In genomic region chr13:40611635-40612422, GRCh38 we compare ENCODE assay signal across 16 cellular contexts. TPM values are rescaled to one million over a fixed set of nuclear protein-coding genes. Genes with fewer than 3 reads are reported as not detected.
DNase-seq lines count a peak whose midpoint lies in the region; ATAC-seq and TF ChIP-seq lines count a peak whose summit lies in the region.
"Had no signal": no experiment of that assay in that cellular context is flagged by ENCODE, and none has a peak within 500 bp of the region (broad histone marks: within the 10 kb centered on the region; RNA-seq: fewer than 3 reads in every experiment).

No MANE protein-coding gene starts in this region.

- H3K9me3 Mint-ChIP-seq in activated T-cell treated with anti-CD3 and anti-CD28 coated beads, Interleukin-2, amount 50 U/mL, for 72 hours = no peaks in the 10 kb centered on the region
- H3K9me3 Mint-ChIP-seq in activated CD8-positive, alpha-beta T cell treated with anti-CD3 and anti-CD28 coated beads, Interleukin-2, amount 10 ng/mL, durations not matched to agents 7 days and 5 days (ENCODE audit: insufficient read depth) = no peaks in the 10 kb centered on the region
- H3K9me3 Mint-ChIP-seq in stimulated activated naive CD8-positive, alpha-beta T cell treated with anti-CD3 and anti-CD28 coated beads, Interleukin-15, amount 100 ng/mL, for 72 hours = peaks cover 0 to 6% of the 10 kb centered on the region in 2 donors

- peak overlapping the region; percentile 6 to 68 (median 41) for H3K27ac ChIP-seq in esophagus squamous epithelium
- H3K27ac ChIP-seq: ascending aorta, SJSA1, thoracic aorta had no signal

- H3K4me1 Mint-ChIP-seq in activated T-cell treated with anti-CD3 and anti-CD28 coated beads, Interleukin-2, amount 50 U/mL, for 72 hours (ENCODE audit: low read depth) = peaks cover 89% of the 10 kb centered on the region
- H3K4me1 Mint-ChIP-seq in activated CD8-positive, alpha-beta T cell treated with anti-CD3 and anti-CD28 coated beads, Interleukin-2, amount 10 ng/mL, durations not matched to agents 7 days and 5 days (ENCODE audit: low read depth) = peaks cover 80% of the 10 kb centered on the region
- peaks cover 88% of the 10 kb centered on the region for H3K4me1 Mint-ChIP-seq in stimulated activated naive CD8-positive, alpha-beta T cell treated with anti-CD3 and anti-CD28 coated beads, Interleukin-15, amount 100 ng/mL, for 72 hours

- peaks cover 12 to 79% (median 46%) of the 10 kb centered on the region in 3 donors for H3K4me1 ChIP-seq in esophagus squamous epithelium
- H3K4me1 ChIP-seq: SJSA1 had no signal

- H3K9me3 ChIP-seq in esophagus squamous epithelium = no peaks in the 10 kb centered on the region
- H3K9me3 ChIP-seq: ascending aorta, SJSA1, thoracic aorta had no signal

- intact Hi-C loops in esophagus squamous epithelium (cut with DNase I) = no loop called here

- no peak for ATAC-seq in activated T-cell treated with anti-CD3 and anti-CD28 coated beads, Interleukin-2, amount 50 U/mL, for 72 hours (replicated peaks in 1 of 2)
- no peak for ATAC-seq in activated CD8-positive, alpha-beta T cell treated with anti-CD3 and anti-CD28 coated beads, Interleukin-2, amount 10 ng/mL, durations not matched to agents 7 days and 5 days
- no peak for ATAC-seq in stimulated activated naive CD8-positive, alpha-beta T cell treated with anti-CD3 and anti-CD28 coated beads, Interleukin-15, amount 100 ng/mL, for 72 hours
- ATAC-seq in GM21447 (IDR thresholded peaks at IDR 0.05; ENCODE audit: unreplicated experiment) = no peak
- ATAC-seq: left cardiac atrium had no signal

- peaks cover 0 to 15% of the 10 kb centered on the region in 2 donors for H3K36me3 Mint-ChIP-seq in activated T-cell treated with anti-CD3 and anti-CD28 coated beads, Interleukin-2, amount 50 U/mL, for 72 hours (ENCODE audit: insufficient read depth in 2 of 2)
- peaks cover 29% of the 10 kb centered on the region for H3K36me3 Mint-ChIP-seq in activated CD8-positive, alpha-beta T cell treated with anti-CD3 and anti-CD28 coated beads, Interleukin-2, amount 10 ng/mL, durations not matched to agents 7 days and 5 days (ENCODE audit: low read depth)

- TF ChIP-seq POLR2A in esophagus squamous epithelium (IDR thresholded peaks at IDR 0.05) = no peak

- CTCF ChIA-PET in activated CD8-positive, alpha-beta T cell treated with anti-CD3 and anti-CD28 coated beads, Interleukin-2, amount 10 ng/mL, durations not matched to agents 7 days and 5 days (lab: Charles Lee) = interaction anchor here (0.7 to 2.1 kb wide), 3 partner anchors 31 to 542 kb away, joined by 3 to 5 read pairs (median 4); no protein-coding TSS in a partner anchor

- POLR2A ChIA-PET in activated CD8-positive, alpha-beta T cell treated with anti-CD3 and anti-CD28 coated beads, Interleukin-2, amount 10 ng/mL, durations not matched to agents 7 days and 5 days (lab: Charles Lee) = interaction anchor here (0.9 to 2.3 kb wide), 2 partner anchors 12 to 54 kb away, joined by 3 to 11 read pairs; no protein-coding TSS in a partner anchor

- no peak overlapping the region for H3K4me3 ChIP-seq in esophagus squamous epithelium
- H3K4me3 ChIP-seq: ascending aorta, SJSA1, thoracic aorta had no signal

- peak overlapping the region; percentile 99 for H3K27ac Mint-ChIP-seq in activated T-cell treated with anti-CD3 and anti-CD28 coated beads, Interleukin-2, amount 50 U/mL, for 72 hours
- H3K27ac Mint-ChIP-seq in activated CD8-positive, alpha-beta T cell treated with anti-CD3 and anti-CD28 coated beads, Interleukin-2, amount 10 ng/mL, durations not matched to agents 7 days and 5 days = peak overlapping the region; percentile 97
- peak overlapping the region; percentile 87 to 97 for H3K27ac Mint-ChIP-seq in stimulated activated naive CD8-positive, alpha-beta T cell treated with anti-CD3 and anti-CD28 coated beads, Interleukin-15, amount 100 ng/mL, for 72 hours

- no peaks in the 10 kb centered on the region for H3K27me3 ChIP-seq in esophagus squamous epithelium
- H3K27me3 ChIP-seq: ascending aorta, SJSA1 had no signal

- H3K27me3 Mint-ChIP-seq in activated T-cell treated with anti-CD3 and anti-CD28 coated beads, Interleukin-2, amount 50 U/mL, for 72 hours (ENCODE audit: low read depth) = no peaks in the 10 kb centered on the region
- no peaks in the 10 kb centered on the region for H3K27me3 Mint-ChIP-seq in activated CD8-positive, alpha-beta T cell treated with anti-CD3 and anti-CD28 coated beads, Interleukin-2, amount 10 ng/mL, durations not matched to agents 7 days and 5 days (ENCODE audit: low read depth)
- H3K27me3 Mint-ChIP-seq in stimulated activated naive CD8-positive, alpha-beta T cell treated with anti-CD3 and anti-CD28 coated beads, Interleukin-15, amount 100 ng/mL, for 72 hours = no peaks in the 10 kb centered on the region

- H3K4me3 Mint-ChIP-seq in activated T-cell treated with anti-CD3 and anti-CD28 coated beads, Interleukin-2, amount 50 U/mL, for 72 hours = peak overlapping the region; percentile 77 to 96
- peak overlapping the region; percentile 82 for H3K4me3 Mint-ChIP-seq in activated CD8-positive, alpha-beta T cell treated with anti-CD3 and anti-CD28 coated beads, Interleukin-2, amount 10 ng/mL, durations not matched to agents 7 days and 5 days
- H3K4me3 Mint-ChIP-seq in stimulated activated naive CD8-positive, alpha-beta T cell treated with anti-CD3 and anti-CD28 coated beads, Interleukin-15, amount 100 ng/mL, for 72 hours = peak overlapping the region; percentile 36 to 82

- WGBS in esophagus squamous epithelium, 2 donors = 89 to 93% methylated on average over 8 to 9 of the region's 9 CpGs

- no peak for DNase-seq in activated T-cell treated with anti-CD3 and anti-CD28 coated beads, Interleukin-2, amount 50 U/mL, for 72 hours
- DNase-seq in activated T-cell treated with anti-CD3 and anti-CD28 coated beads for 4 hours (no peak), esophagus squamous epithelium (lab: John Stamatoyannopoulos, UW) (no peak), NCI-H2196 treated with DMSO at 0.1 percent for 48 hours (lab: John Stamatoyannopoulos, UW; ENCODE audit: unreplicated experiment) (no peak), NCI-H2029 (lab: John Stamatoyannopoulos, UW) (no peak)
- DNase-seq in activated CD8-positive, alpha-beta T cell treated with anti-CD3 and anti-CD28 coated beads, Interleukin-2, amount 10 ng/mL, durations not matched to agents 7 days and 5 days = no peak
- DNase-seq in stimulated activated naive CD8-positive, alpha-beta T cell treated with anti-CD3 and anti-CD28 coated beads, Interleukin-15, amount 100 ng/mL, for 72 hours = no peak
- DNase-seq: hypothalamus; left cardiac atrium; NCI-H510A treated with DMSO at 0.1 percent for 48 hours; OCI-M1; stimulated activated CD4-positive, alpha-beta T cell treated with anti-CD3 and anti-CD28 coated beads, Interleukin-15, amount 100 ng/mL, for 24 hours had no signal

- no peak for TF ChIP-seq CTCF in esophagus squamous epithelium (IDR thresholded peaks at IDR 0.05)

- H3K36me3 ChIP-seq in esophagus squamous epithelium = no peaks in the 10 kb centered on the region
- H3K36me3 ChIP-seq: ascending aorta, SJSA1, thoracic aorta had no signal

RNA-seq across cellular contexts. Expression of gene FOXO1, which starts 54.6 kb away (rescaled TPM):
- total RNA-seq in activated T-cell treated with anti-CD3 and anti-CD28 coated beads, Interleukin-2, amount 50 U/mL, for 72 hours = 10 to 100 TPM; 47.0 to 56.9 TPM
- 10 to 100 TPM; 23.1 to 24.0 TPM for total RNA-seq in activated CD8-positive, alpha-beta T cell treated with anti-CD3 and anti-CD28 coated beads, Interleukin-2, amount 10 ng/mL, durations not matched to agents 7 days and 5 days
- 10 to 100 TPM in 3 of 4 donors, 1 to 10 TPM in 1; 9.1 to 42.3 (median 14.2) TPM for total RNA-seq in esophagus squamous epithelium
